Comparison of ENCODE assay signal across 22 cellular contexts in the genomic region with DNA sequence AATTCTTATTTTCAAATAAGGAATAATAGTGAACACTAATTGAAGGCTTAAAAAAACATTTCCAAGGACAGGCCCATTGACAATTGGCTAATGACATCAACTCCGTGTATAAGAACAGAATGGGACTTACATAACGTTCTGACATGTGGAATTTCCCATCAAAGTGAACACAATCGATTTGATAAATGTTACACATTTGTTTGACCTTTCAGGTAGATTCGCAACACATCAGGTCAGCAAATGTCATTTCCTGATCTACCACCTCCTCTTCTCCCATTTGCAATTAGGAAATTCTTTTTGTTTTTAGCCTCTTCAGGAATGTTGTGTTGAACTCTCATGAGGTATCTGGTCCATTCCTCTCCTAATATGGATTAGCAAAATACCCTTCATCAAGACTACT.
"Had no signal": no experiment of that assay in that cellular context is flagged by ENCODE, and none has a peak within 500 bp of the region (broad histone marks: within the 10 kb centered on the region; RNA-seq: fewer than 3 reads in every experiment).

No MANE protein-coding gene starts in this region.

- DNase-seq: dermis blood vessel endothelial cell; effector CD8-positive, alpha-beta T cell; effector memory CD8-positive, alpha-beta T cell; endodermal cell; erythroblast; esophagus squamous epithelium; foreskin fibroblast; foreskin melanocyte; immature natural killer cell; islet precursor cell; kidney; kidney glomerular epithelial cell; left colon; left ventricle myocardium inferior; lower lobe of right lung; mesenchymal stem cell; mucosa of descending colon had no signal

- H3K27me3 ChIP-seq: gastroesophageal sphincter, heart left ventricle had no signal

- ATAC-seq: effector memory CD8-positive, alpha-beta T cell; esophagus mucosa; gastroesophageal sphincter; left colon; lower lobe of right lung; mucosa of descending colon had no signal

- H3K36me3 ChIP-seq: esophagus squamous epithelium, gastroesophageal sphincter, heart left ventricle, left ventricle myocardium inferior, lower lobe of right lung had no signal

- H3K4me3 ChIP-seq: coronary artery, esophagus squamous epithelium, gastroesophageal sphincter, heart left ventricle, left ventricle myocardium inferior, lower lobe of right lung, mucosa of descending colon had no signal

- H3K9me3 ChIP-seq: esophagus squamous epithelium, gastroesophageal sphincter, heart left ventricle, left ventricle myocardium inferior, lower lobe of right lung, mucosa of descending colon had no signal

- H3K27ac ChIP-seq: coronary artery, epithelial cell of prostate, esophagus squamous epithelium, gastroesophageal sphincter, lower lobe of right lung had no signal
